ENCODE assay signal across 22 cellular contexts in the genomic region with DNA sequence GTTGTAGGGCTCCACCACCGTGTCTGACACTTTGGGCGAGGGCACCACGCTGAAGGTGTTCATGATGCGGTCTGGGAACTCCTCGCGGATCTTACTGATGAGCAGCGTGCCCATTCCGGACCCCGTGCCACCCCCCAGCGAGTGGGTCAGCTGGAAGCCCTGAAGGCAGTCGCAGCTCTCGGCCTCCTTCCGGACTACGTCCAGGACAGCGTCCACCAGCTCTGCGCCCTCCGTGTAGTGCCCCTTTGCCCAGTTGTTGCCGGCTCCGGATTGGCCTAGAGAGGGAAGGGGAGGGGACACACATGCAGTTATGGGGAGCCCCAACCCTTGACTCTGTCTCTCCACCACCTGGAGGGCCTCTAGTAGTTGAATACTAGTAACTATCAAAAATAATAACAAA. TPM values are rescaled to one million over a fixed set of nuclear protein-coding genes. Genes with fewer than 3 reads are reported as not detected.
A peak's percentile ranks its signal among the peaks of the same experiment; 100 is the strongest.
DNase-seq lines count a peak whose midpoint lies in the region; ATAC-seq and TF ChIP-seq lines count a peak whose summit lies in the region.
"Had no signal": no experiment of that assay in that cellular context is flagged by ENCODE, and none has a peak within 500 bp of the region (broad histone marks: within the 10 kb centered on the region; RNA-seq: fewer than 3 reads in every experiment).

No MANE protein-coding gene starts in this region.

- no peak overlapping the region for H4K8ac ChIP-seq in neuronal stem cell (ENCODE audit: low read depth, low read length)

- H2BK15ac ChIP-seq in neuronal stem cell (ENCODE audit: low read length), result no peak overlapping the region

- H3K79me1 ChIP-seq in neuronal stem cell (ENCODE audit: low read depth, low read length), result no peaks in the 10 kb centered on the region

- DNase-seq in GM10266 (ENCODE audit: extremely low spot score) (peak; percentile 12), GM20000 (ENCODE audit: low spot score) (peak; percentile 4), neuronal stem cell (ENCODE audit: low spot score) (no peak), DMS153 treated with DMSO at 0.1 percent for 48 hours (lab: John Stamatoyannopoulos, UW; ENCODE audit: unreplicated experiment) (no peak), BE2C (no peak)
- DNase-seq: 8988T; ACHN; AML-193; Caco-2; CD4-positive, CD25-positive, alpha-beta regulatory T cell; CD8-positive, alpha-beta T cell; DMS153; DMS79; EL; GDM1; GOT3; HFFc6 had no signal

- no peak overlapping the region for H2BK5ac ChIP-seq in neuronal stem cell (ENCODE audit: low read length)

- WGBS in neuronal stem cell (ENCODE audit: extremely low coverage in 2 of 2, insufficient read length in 2 of 2, insufficient replicate concordance in 1 of 2), 2 donors, result no CpG with 5 or more reads among the region's 19 CpGs

- no peak overlapping the region for H3K4ac ChIP-seq in neuronal stem cell (ENCODE audit: low read length)

- no peak overlapping the region for H3K27ac ChIP-seq in neuronal stem cell (replicated peaks; ENCODE audit: low read length)
- H3K27ac ChIP-seq: A549, BLaER1, C4-2B had no signal

- no peak overlapping the region for H2BK120ac ChIP-seq in neuronal stem cell (ENCODE audit: low read depth, low read length)

- H3K4me3 ChIP-seq in neuronal stem cell (ENCODE audit: low read length in 2 of 2) (no peak overlapping the region), BE2C (ENCODE audit: low read depth, low read length) (no peak overlapping the region)
- H3K4me3 ChIP-seq: A549, BLaER1, HAP-1 had no signal

- no peak overlapping the region for H4K91ac ChIP-seq in neuronal stem cell (ENCODE audit: low read depth, low read length, poor library complexity)

- H3K9ac ChIP-seq in neuronal stem cell (ENCODE audit: low read depth, low read length, poor library complexity), result no peak overlapping the region
- H3K9ac ChIP-seq: BLaER1 had no signal

- no peak overlapping the region for H3K14ac ChIP-seq in neuronal stem cell (ENCODE audit: low read length)

- H3K4me2 ChIP-seq in neuronal stem cell (ENCODE audit: insufficient read depth, low read length, poor library complexity, severe bottlenecking), result no peak overlapping the region
- H3K4me2 ChIP-seq: A549, BLaER1 had no signal

- H3K36me3 ChIP-seq in neuronal stem cell (replicated peaks in 1 of 2; ENCODE audit: control insufficient read depth in 2 of 2, insufficient read depth in 2 of 2, low read length in 2 of 2) (peaks cover 0 to 4% of the 10 kb centered on the region in 2 donors), BE2C (no peaks in the 10 kb centered on the region)

- H3K18ac ChIP-seq in neuronal stem cell (ENCODE audit: low read length), result peak overlapping the region; percentile 38

- no peak for TF ChIP-seq CTCF in GM10266 (IDR thresholded peaks at IDR 0.05; ENCODE audit: control insufficient read depth, insufficient read depth, low read depth, missing control alignments)
- no peak for TF ChIP-seq CTCF in GM20000 (IDR thresholded peaks at IDR 0.05; ENCODE audit: extremely low read depth, missing control alignments)
- no peak for TF ChIP-seq CTCF in BE2C (IDR thresholded peaks at IDR 0.05; ENCODE audit: low read depth, low read length)

- no peak overlapping the region for H2AK5ac ChIP-seq in neuronal stem cell (ENCODE audit: low read depth, low read length)

- no peak for ATAC-seq in GM19328 (IDR thresholded peaks at IDR 0.05; ENCODE audit: unreplicated experiment)
- ATAC-seq: A549; CD8-positive, alpha-beta T cell had no signal

- peak overlapping the region; percentile 58 for H2BK12ac ChIP-seq in neuronal stem cell (ENCODE audit: low read length)

- peak overlapping the region; percentile 31 for H3K23ac ChIP-seq in neuronal stem cell (ENCODE audit: low read depth, low read length, poor library complexity)

- H3K9me3 ChIP-seq in neuronal stem cell (replicated peaks in 1 of 2; ENCODE audit: control insufficient read depth in 2 of 2, insufficient read depth in 1 of 2, low read depth in 1 of 2, low read length in 2 of 2) (peaks cover 0 to 4% of the 10 kb centered on the region in 2 donors), BE2C (no peaks in the 10 kb centered on the region)
- H3K9me3 ChIP-seq: Caco-2, HAP-1 had no signal

- H3K4me1 ChIP-seq in neuronal stem cell (ENCODE audit: control insufficient read depth in 2 of 2, insufficient read depth in 1 of 2, low read depth in 1 of 2, low read length in 2 of 2) (no peaks in the 10 kb centered on the region), BE2C (no peaks in the 10 kb centered on the region)
- H3K4me1 ChIP-seq: A549, Caco-2, HAP-1 had no signal

- H3K27me3 ChIP-seq in neuronal stem cell (ENCODE audit: control insufficient read depth in 3 of 3, insufficient read depth in 3 of 3, low read depth in 1 of 3, low read length in 3 of 3) (peaks cover 0 to 24% (median 2%) of the 10 kb centered on the region in 3 experiments), BE2C (no peaks in the 10 kb centered on the region)
- H3K27me3 ChIP-seq: BLaER1 had no signal

- no peak overlapping the region for H2AFZ ChIP-seq in neuronal stem cell (ENCODE audit: low read length)

RNA-seq across cellular contexts. Expression of a gene that starts 6.2 kb away (rescaled TPM):
- polyA plus RNA-seq in neuronal stem cell (2013, experiment 1 of 2), result 30.8 TPM
- 30.4 TPM for polyA plus RNA-seq in neuronal stem cell (2013, experiment 2 of 2)
- polyA plus RNA-seq in BE2C (2012; ENCODE audit: insufficient read depth, insufficient read length, low read depth), result 67.5 TPM

RNA-seq across cellular contexts. Expression of a gene that starts 14.4 kb away (rescaled TPM):
- 0.61 TPM for polyA plus RNA-seq in neuronal stem cell (2013, experiment 1 of 2)
- polyA plus RNA-seq in neuronal stem cell (2013, experiment 2 of 2), result 0.60 TPM
- not detected for polyA plus RNA-seq in BE2C (2012; ENCODE audit: insufficient read depth, insufficient read length, low read depth)

RNA-seq across cellular contexts. Expression of a gene that starts 31.9 kb away (rescaled TPM):
- 0.04 TPM for polyA plus RNA-seq in neuronal stem cell (2013, experiment 1 of 2)
- 0.10 TPM for polyA plus RNA-seq in neuronal stem cell (2013, experiment 2 of 2)
- not detected for polyA plus RNA-seq in BE2C (2012; ENCODE audit: insufficient read depth, insufficient read length, low read depth)

RNA-seq across cellular contexts. Expression of a gene that starts 34.9 kb away (rescaled TPM):
- 1.5 TPM for polyA plus RNA-seq in neuronal stem cell (2013, experiment 1 of 2)
- polyA plus RNA-seq in neuronal stem cell (2013, experiment 2 of 2), result 1.8 TPM
- polyA plus RNA-seq in BE2C (2012; ENCODE audit: insufficient read depth, insufficient read length, low read depth), result 1.3 TPM

RNA-seq across cellular contexts. Expression of a gene that starts 36.4 kb away (rescaled TPM):
- 52.7 TPM for polyA plus RNA-seq in neuronal stem cell (2013, experiment 1 of 2)
- 51.9 TPM for polyA plus RNA-seq in neuronal stem cell (2013, experiment 2 of 2)
- polyA plus RNA-seq in BE2C (2012; ENCODE audit: insufficient read depth, insufficient read length, low read depth), result 27.7 TPM

Comparison
In these comparisons a context has a peak if more than half of its experiments do, and no peak if none do; other contexts are left out.
1. DNase-seq: peak in GM10266 (single experiment) and GM20000 (single experiment); none in neuronal stem cell (single experiment), DMS153 treated with DMSO at 0.1 percent for 48 hours (single experiment) and BE2C (single experiment).